Comparison of ENCODE assay signal across 19 cellular contexts in the genomic region with DNA sequence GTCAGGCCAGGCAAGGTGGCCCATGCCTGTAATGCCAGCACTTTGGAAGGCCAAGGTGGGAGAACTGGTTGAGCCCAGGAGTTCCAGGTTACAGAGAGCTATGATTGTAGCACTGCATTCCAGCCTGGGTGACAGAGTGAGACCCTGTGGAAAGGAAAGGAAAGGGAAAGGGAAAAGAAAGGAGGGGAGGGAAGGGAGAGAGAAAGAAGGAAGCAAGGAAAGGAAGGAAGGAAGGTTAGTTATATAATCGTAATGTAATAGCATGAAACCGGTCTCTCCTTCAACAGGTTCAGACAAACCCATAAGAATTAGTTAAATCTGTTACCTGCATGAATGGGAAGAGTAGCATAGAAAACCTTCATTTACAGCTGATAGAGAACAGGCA. TPM values are rescaled to one million over a fixed set of nuclear protein-coding genes. Genes with fewer than 3 reads are reported as not detected.
A peak's percentile ranks its signal among the peaks of the same experiment; 100 is the strongest.
DNase-seq lines count a peak whose midpoint lies in the region; ATAC-seq and TF ChIP-seq lines count a peak whose summit lies in the region.
"Had no signal": no experiment of that assay in that cellular context is flagged by ENCODE, and none has a peak within 500 bp of the region (broad histone marks: within the 10 kb centered on the region; RNA-seq: fewer than 3 reads in every experiment).

No MANE protein-coding gene starts in this region.

- dilution Hi-C loops in IMR-90 (cut with HindIII; ENCODE audit: low sequenced_read_pairs, unreplicated experiment): no loop called here

- no peak overlapping the region for H3K23ac ChIP-seq in IMR-90 (ENCODE audit: low read depth, low read length)

- no peak overlapping the region for H3K4me3 Mint-ChIP-seq in central memory CD8-positive, alpha-beta T cell
- H3K4me3 Mint-ChIP-seq in naive thymus-derived CD8-positive, alpha-beta T cell: peak overlapping the region in 8 of 10 donors; percentile 81 to 88 (median 85)
- H3K4me3 Mint-ChIP-seq in type B pancreatic cell: peak overlapping the region; percentile 88

- no peak overlapping the region for H3K4me2 ChIP-seq in IMR-90 (ENCODE audit: low read depth, low read length)

- no peak overlapping the region for H2AK9ac ChIP-seq in IMR-90 (replicated peaks; ENCODE audit: low read depth, low read length, poor library complexity)

- peak overlapping the region; percentile 30 for H3K27ac Mint-ChIP-seq in central memory CD8-positive, alpha-beta T cell (ENCODE audit: low read depth)
- peak overlapping the region; percentile 31 to 92 (median 77) for H3K27ac Mint-ChIP-seq in naive thymus-derived CD8-positive, alpha-beta T cell
- H3K27ac Mint-ChIP-seq in type B pancreatic cell: peak overlapping the region; percentile 79
- H3K27ac Mint-ChIP-seq: activated CD4-positive, alpha-beta T cell treated with anti-CD3 and anti-CD28 coated beads for 36 hours had no signal

- no peak overlapping the region for H4K91ac ChIP-seq in IMR-90 (ENCODE audit: insufficient read depth, low read depth, low read length)

- POLR2A ChIA-PET in IMR-90 (lab: Charles Lee; ENCODE audit: unreplicated experiment): no interaction called here
- POLR2A ChIA-PET in naive thymus-derived CD8-positive, alpha-beta T cell (lab: Charles Lee): interaction anchor here (2.1 to 3.0 kb wide), 3 partner anchors 16 to 121 kb away, joined by 11 to 30 read pairs (median 11); a partner anchor contains a TSS

- no peak overlapping the region for H3K4ac ChIP-seq in IMR-90 (ENCODE audit: low read depth, low read length)

- H4K5ac ChIP-seq in IMR-90 (ENCODE audit: low read depth, low read length): no peak overlapping the region

- H2BK20ac ChIP-seq in IMR-90 (ENCODE audit: low read depth, low read length): no peak overlapping the region

- no peak overlapping the region for H2BK5ac ChIP-seq in IMR-90 (ENCODE audit: low read depth, low read length, poor library complexity, severe bottlenecking)

- WGBS in IMR-90 (ENCODE audit: extremely low coverage in 2 of 2, insufficient read length in 1 of 2), 2 experiments: no CpG with 5 or more reads among the region's 2 CpGs

- H3K36me3 Mint-ChIP-seq in central memory CD8-positive, alpha-beta T cell (ENCODE audit: insufficient read depth): peaks cover 4% of the 10 kb centered on the region
- no peaks in the 10 kb centered on the region for H3K36me3 Mint-ChIP-seq in naive thymus-derived CD8-positive, alpha-beta T cell
- H3K36me3 Mint-ChIP-seq in type B pancreatic cell: no peaks in the 10 kb centered on the region

- TF ChIP-seq RAD21 in IMR-90 (IDR thresholded peaks at IDR 0.05; ENCODE audit: low read length): no peak

- H3K9me3 ChIP-seq in IMR-90 (ENCODE audit: control insufficient read depth, insufficient read depth, low read length): no peaks in the 10 kb centered on the region
- H3K9me3 ChIP-seq: ascending aorta, BE2C, SJSA1 had no signal

- peaks cover 14% of the 10 kb centered on the region for H3K4me1 Mint-ChIP-seq in central memory CD8-positive, alpha-beta T cell
- H3K4me1 Mint-ChIP-seq in naive thymus-derived CD8-positive, alpha-beta T cell: peaks cover 2 to 31% (median 17%) of the 10 kb centered on the region in 4 donors
- peaks cover 33% of the 10 kb centered on the region for H3K4me1 Mint-ChIP-seq in type B pancreatic cell (ENCODE audit: unreplicated experiment)

- H3K27me3 Mint-ChIP-seq in central memory CD8-positive, alpha-beta T cell: no peaks in the 10 kb centered on the region
- H3K27me3 Mint-ChIP-seq in naive thymus-derived CD8-positive, alpha-beta T cell: no peaks in the 10 kb centered on the region
- no peaks in the 10 kb centered on the region for H3K27me3 Mint-ChIP-seq in type B pancreatic cell

- H3K4me1 ChIP-seq in IMR-90 (ENCODE audit: control insufficient read depth, insufficient read depth, low read length): peaks cover 14% of the 10 kb centered on the region
- H3K4me1 ChIP-seq: BE2C had no signal

- intact Hi-C loops in IMR-90 (cut with micrococcal nuclease): no loop called here

- no peak overlapping the region; a peak in 1 of 4 replicates for H4K8ac ChIP-seq in IMR-90 (ENCODE audit: low read depth in 2 of 2, low read length in 2 of 2)

- no peaks in the 10 kb centered on the region for H3K36me3 ChIP-seq in IMR-90 (ENCODE audit: control insufficient read depth, insufficient read depth, low read length)
- H3K36me3 ChIP-seq: ascending aorta, BE2C, SJSA1 had no signal

- no peak for TF ChIP-seq POLR2A in IMR-90 (IDR thresholded peaks at IDR 0.05; ENCODE audit: low read depth, low read length)

- TF ChIP-seq CTCF in IMR-90 (conservative IDR thresholded peaks at IDR 0.05; ENCODE audit: low read depth, low read length): no peak
- TF ChIP-seq CTCF in type B pancreatic cell (conservative IDR thresholded peaks at IDR 0.05): no peak

- 0 out of 2 replicates have a peak overlapping the region, but pooled peaks have one; percentile 36 for H2AK5ac ChIP-seq in IMR-90 (ENCODE audit: low read depth, low read length)

- DNase-seq in IMR-90: no peak
- no peak for DNase-seq in central memory CD8-positive, alpha-beta T cell (ENCODE audit: low spot score in 2 of 2)
- DNase-seq in naive thymus-derived CD8-positive, alpha-beta T cell: no peak
- no peak for DNase-seq in type B pancreatic cell (ENCODE audit: extremely low spot score, unreplicated experiment)
- DNase-seq in T-helper 9 cell: no peak
- no peak for DNase-seq in NCI-H1417 treated with DMSO at 0.1 percent for 48 hours (lab: John Stamatoyannopoulos, UW)
- DNase-seq: activated CD4-positive, alpha-beta T cell treated with anti-CD3 and anti-CD28 coated beads for 36 hours; activated gamma-delta T cell treated with Interleukin-2 at 50 U/mL for 16 hours; BE2C; dermis blood vessel endothelial cell; GF-D8; KG1; mesenchymal stem cell; NCI-H1048; NCI-H69; OCI-M1 had no signal

- H4K20me1 ChIP-seq in IMR-90 (ENCODE audit: insufficient read depth, low read length): 0 out of 2 replicates have a peak, but pooled peaks cover 1% of the 10 kb centered on the region

- peaks cover 29 to 32% of the 10 kb centered on the region in 2 experiments for H3K79me1 ChIP-seq in IMR-90 (ENCODE audit: low read depth in 1 of 2, low read length in 2 of 2)

- no peak overlapping the region for H2BK120ac ChIP-seq in IMR-90 (ENCODE audit: low read depth, low read length)

- peaks cover 5% of the 10 kb centered on the region; the same call in 1 of the 2 replicates for H3K9me1 ChIP-seq in IMR-90 (ENCODE audit: insufficient read depth, low read length)

- H3K56ac ChIP-seq in IMR-90 (ENCODE audit: extremely low read depth, insufficient read depth, low read length): no peak overlapping the region

- H3K27ac ChIP-seq in IMR-90 (ENCODE audit: insufficient read depth, low read length): no peak overlapping the region
- H3K27ac ChIP-seq: SJSA1 had no signal

- H2BK15ac ChIP-seq in IMR-90 (ENCODE audit: low read depth, low read length): no peak overlapping the region

- no peak overlapping the region for H3K14ac ChIP-seq in IMR-90 (replicated peaks; ENCODE audit: low read depth, low read length)

- ATAC-seq in IMR-90 (ENCODE audit: low read depth) (no peak), GM18861 (IDR thresholded peaks at IDR 0.05; ENCODE audit: unreplicated experiment) (no peak)
- ATAC-seq in central memory CD8-positive, alpha-beta T cell (replicated peaks; ENCODE audit: extremely low read depth, poor library complexity, severe bottlenecking): no peak
- no peak for ATAC-seq in naive thymus-derived CD8-positive, alpha-beta T cell
- ATAC-seq: activated CD4-positive, alpha-beta T cell treated with anti-CD3 and anti-CD28 coated beads for 36 hours had no signal

- in situ Hi-C loops in IMR-90 (cut with MboI; ENCODE audit: low sequenced_read_pairs): no loop called here

- H3K4me3 ChIP-seq in IMR-90 (ENCODE audit: insufficient read depth, low read depth, low read length): no peak overlapping the region
- H3K4me3 ChIP-seq: SJSA1 had no signal

- H2AFZ ChIP-seq in IMR-90 (replicated peaks; ENCODE audit: low read length, poor library complexity): no peak overlapping the region

- no peak overlapping the region for H3K18ac ChIP-seq in IMR-90 (ENCODE audit: low read depth, low read length)

- H3K27me3 ChIP-seq in IMR-90 (ENCODE audit: control insufficient read depth, insufficient read depth, low read length): no peaks in the 10 kb centered on the region
- H3K27me3 ChIP-seq: ascending aorta, BE2C had no signal

- CTCF ChIA-PET in IMR-90 (lab: Yijun Ruan, JAX): no interaction called here

- no peak overlapping the region for H3K9ac ChIP-seq in IMR-90 (ENCODE audit: low read depth, low read length)

- no TSS peak for BruUV-seq in IMR-90 (replicated peaks; lab: Mats Ljungman, UMichigan)

- no peaks in the 10 kb centered on the region for H3K9me3 Mint-ChIP-seq in central memory CD8-positive, alpha-beta T cell
- no peaks in the 10 kb centered on the region for H3K9me3 Mint-ChIP-seq in naive thymus-derived CD8-positive, alpha-beta T cell
- H3K9me3 Mint-ChIP-seq in type B pancreatic cell: no peaks in the 10 kb centered on the region

RNA-seq across cellular contexts. Expression of a gene that starts 1.2 kb away (rescaled TPM):
- total RNA-seq in IMR-90 (2012; rRNA removed) (8.3 and 9.0 TPM in 2 replicates), type B pancreatic cell (ENCODE audit: low replicate concordance) (24.3 and 41.0 TPM in 2 replicates)
- polyA plus RNA-seq in IMR-90 (2012; rRNA removed): 12.0 and 12.9 TPM in 2 replicates
- polyA plus RNA-seq in IMR-90 (2012; cell fraction: cytosol; rRNA removed): 7.6 and 16.9 TPM in 2 replicates
- 33.3 and 47.8 TPM in 2 replicates for polyA plus RNA-seq in IMR-90 (2012; cell fraction: nucleus; rRNA removed; ENCODE audit: low replicate concordance)
- total RNA-seq in naive thymus-derived CD8-positive, alpha-beta T cell: 1 to 10 TPM; 6.3 to 6.5 TPM
- under 1 TPM; 0.08 to 0.32 (median 0.30) TPM for polyA plus RNA-seq in naive thymus-derived CD8-positive, alpha-beta T cell

RNA-seq across cellular contexts. Expression of a gene that starts 17.4 kb away (rescaled TPM):
- total RNA-seq in IMR-90 (2012; rRNA removed) (3.9 and 5.0 TPM in 2 replicates), type B pancreatic cell (ENCODE audit: low replicate concordance) (3.7 and 7.2 TPM in 2 replicates)
- polyA plus RNA-seq in IMR-90 (2012; rRNA removed): 2.2 and 2.4 TPM in 2 replicates
- 0.52 and 0.65 TPM in 2 replicates for polyA plus RNA-seq in IMR-90 (2012; cell fraction: cytosol; rRNA removed)
- polyA plus RNA-seq in IMR-90 (2012; cell fraction: nucleus; rRNA removed; ENCODE audit: low replicate concordance): 0.39 and 0.96 TPM in 2 replicates
- not detected for total RNA-seq in naive thymus-derived CD8-positive, alpha-beta T cell
- not detected for polyA plus RNA-seq in naive thymus-derived CD8-positive, alpha-beta T cell
- total RNA-seq: ascending aorta had no signal

RNA-seq across cellular contexts. Expression of a gene that starts 29.5 kb away (rescaled TPM):
- 93.0 and 194 TPM in 2 replicates for total RNA-seq in IMR-90 (2012; rRNA removed)
- 179 and 273 TPM in 2 replicates for polyA plus RNA-seq in IMR-90 (2012; rRNA removed)
- polyA plus RNA-seq in IMR-90 (2012; cell fraction: cytosol; rRNA removed): 28.5 and 67.8 TPM in 2 replicates
- 11.0 and 55.5 TPM in 2 replicates for polyA plus RNA-seq in IMR-90 (2012; cell fraction: nucleus; rRNA removed; ENCODE audit: low replicate concordance)
- total RNA-seq in naive thymus-derived CD8-positive, alpha-beta T cell: 10 to 100 TPM; 83.3 to 86.0 TPM
- polyA plus RNA-seq in naive thymus-derived CD8-positive, alpha-beta T cell: 100 to 1,000 TPM; 197 to 238 (median 205) TPM
- 219 and 591 TPM in 2 replicates for total RNA-seq in type B pancreatic cell (ENCODE audit: low replicate concordance)

RNA-seq across cellular contexts. Expression of a gene that starts 56.9 kb away (rescaled TPM):
- total RNA-seq in IMR-90 (2012; rRNA removed) (57.2 and 69.7 TPM in 2 replicates), type B pancreatic cell (ENCODE audit: low replicate concordance) (73.5 and 74.5 TPM in 2 replicates)
- 69.1 and 80.0 TPM in 2 replicates for polyA plus RNA-seq in IMR-90 (2012; rRNA removed)
- polyA plus RNA-seq in IMR-90 (2012; cell fraction: cytosol; rRNA removed): 89.0 and 279 TPM in 2 replicates
- polyA plus RNA-seq in IMR-90 (2012; cell fraction: nucleus; rRNA removed; ENCODE audit: low replicate concordance): 122 and 153 TPM in 2 replicates
- total RNA-seq in naive thymus-derived CD8-positive, alpha-beta T cell: 10 to 100 TPM; 50.0 to 56.4 TPM
- polyA plus RNA-seq in naive thymus-derived CD8-positive, alpha-beta T cell: 10 to 100 TPM; 34.3 to 42.6 (median 40.9) TPM
